Comparison of ENCODE assay signal across 9 cellular contexts in genomic region chr16:57544129-57544653, GRCh38. TPM values are rescaled to one million over a fixed set of nuclear protein-coding genes. Genes with fewer than 3 reads are reported as not detected.
DNase-seq lines count a peak whose midpoint lies in the region; ATAC-seq and TF ChIP-seq lines count a peak whose summit lies in the region.
"Had no signal": no experiment of that assay in that cellular context is flagged by ENCODE, and none has a peak within 500 bp of the region (broad histone marks: within the 10 kb centered on the region; RNA-seq: fewer than 3 reads in every experiment).

No MANE protein-coding gene starts in this region.

- intact Hi-C loops in posterior vena cava (cut with DNase I), result no loop called here

- peak overlapping the region; percentile 84 for H3K27ac Mint-ChIP-seq in activated CD8-positive, alpha-beta T cell treated with anti-CD3 and anti-CD28 coated beads, Interleukin-2, amount 10 ng/mL, durations not matched to agents 7 days and 5 days
- H3K27ac Mint-ChIP-seq in osteocyte (ENCODE audit: unreplicated experiment), result no peak overlapping the region

- peak; percentile 82 for ATAC-seq in GM19452 (IDR thresholded peaks at IDR 0.05; ENCODE audit: unreplicated experiment)
- peak; percentile 84 for ATAC-seq in HG03354 (IDR thresholded peaks at IDR 0.05; ENCODE audit: poor library complexity, severe bottlenecking, unreplicated experiment)
- no peak for ATAC-seq in activated CD8-positive, alpha-beta T cell treated with anti-CD3 and anti-CD28 coated beads, Interleukin-2, amount 10 ng/mL, durations not matched to agents 7 days and 5 days

- H3K9me3 Mint-ChIP-seq in activated CD8-positive, alpha-beta T cell treated with anti-CD3 and anti-CD28 coated beads, Interleukin-2, amount 10 ng/mL, durations not matched to agents 7 days and 5 days (ENCODE audit: insufficient read depth), result no peaks in the 10 kb centered on the region
- H3K9me3 Mint-ChIP-seq in osteocyte (ENCODE audit: unreplicated experiment), result no peaks in the 10 kb centered on the region

- H3K4me1 Mint-ChIP-seq in activated CD8-positive, alpha-beta T cell treated with anti-CD3 and anti-CD28 coated beads, Interleukin-2, amount 10 ng/mL, durations not matched to agents 7 days and 5 days (ENCODE audit: low read depth), result peaks cover 68% of the 10 kb centered on the region
- peaks cover 5% of the 10 kb centered on the region for H3K4me1 Mint-ChIP-seq in osteocyte (ENCODE audit: unreplicated experiment)

- H3K36me3 Mint-ChIP-seq in activated CD8-positive, alpha-beta T cell treated with anti-CD3 and anti-CD28 coated beads, Interleukin-2, amount 10 ng/mL, durations not matched to agents 7 days and 5 days (ENCODE audit: low read depth), result peaks cover 19% of the 10 kb centered on the region
- no peaks in the 10 kb centered on the region for H3K36me3 Mint-ChIP-seq in osteocyte (ENCODE audit: unreplicated experiment)

- CTCF ChIA-PET in activated CD8-positive, alpha-beta T cell treated with anti-CD3 and anti-CD28 coated beads, Interleukin-2, amount 10 ng/mL, durations not matched to agents 7 days and 5 days (lab: Charles Lee), result interaction anchor here (0.9 to 3.4 kb wide), 5 partner anchors 32 to 104 kb away, joined by 3 to 12 read pairs (median 4); no protein-coding TSS in a partner anchor

- TF ChIP-seq CTCF in osteocyte (IDR thresholded peaks at IDR 0.05), result no peak

- DNase-seq in activated CD8-positive, alpha-beta T cell treated with anti-CD3 and anti-CD28 coated beads, Interleukin-2, amount 10 ng/mL, durations not matched to agents 7 days and 5 days, result peak; percentile 24
- DNase-seq in posterior vena cava (ENCODE audit: low spot score) (peak; percentile 58), dedifferentiated amniotic fluid mesenchymal stem cell (ENCODE audit: extremely low spot score) (no peak), osteocyte (ENCODE audit: extremely low spot score, unreplicated experiment) (no peak)
- no peak for DNase-seq in stimulated activated CD4-positive, alpha-beta T cell treated with anti-CD3 and anti-CD28 coated beads, Interleukin-12 subunit alpha, Interleukin-12 subunit beta, amount 100 ng/mL, for 4 hours

- H3K4me3 ChIP-seq in GM08714 (ENCODE audit: low read length), result peak overlapping the region; percentile 67

- H3K4me3 Mint-ChIP-seq in activated CD8-positive, alpha-beta T cell treated with anti-CD3 and anti-CD28 coated beads, Interleukin-2, amount 10 ng/mL, durations not matched to agents 7 days and 5 days, result peak overlapping the region; percentile 85
- H3K4me3 Mint-ChIP-seq in osteocyte (ENCODE audit: unreplicated experiment), result no peak overlapping the region

- H3K27me3 Mint-ChIP-seq in activated CD8-positive, alpha-beta T cell treated with anti-CD3 and anti-CD28 coated beads, Interleukin-2, amount 10 ng/mL, durations not matched to agents 7 days and 5 days (ENCODE audit: low read depth), result no peaks in the 10 kb centered on the region
- H3K27me3 Mint-ChIP-seq in osteocyte (ENCODE audit: unreplicated experiment), result peaks cover 26% of the 10 kb centered on the region

- POLR2A ChIA-PET in activated CD8-positive, alpha-beta T cell treated with anti-CD3 and anti-CD28 coated beads, Interleukin-2, amount 10 ng/mL, durations not matched to agents 7 days and 5 days (lab: Charles Lee), result interaction anchor here (0.6 kb wide), 1 partner anchor 103 kb away, joined by 3 read pairs; no protein-coding TSS in a partner anchor

RNA-seq across cellular contexts. Expression of gene ADGRG5, which starts 1.7 kb away (rescaled TPM):
- 10 to 100 TPM; 16.0 to 18.1 TPM for total RNA-seq in activated CD8-positive, alpha-beta T cell treated with anti-CD3 and anti-CD28 coated beads, Interleukin-2, amount 10 ng/mL, durations not matched to agents 7 days and 5 days
- total RNA-seq in posterior vena cava, result under 1 TPM; 0.05 to 0.32 TPM
- total RNA-seq in osteocyte, result not detected in 2 replicates
- total RNA-seq: HT1080 had no signal

RNA-seq across cellular contexts. Expression of gene CCDC102A, which starts 7.8 kb away (rescaled TPM):
- total RNA-seq in activated CD8-positive, alpha-beta T cell treated with anti-CD3 and anti-CD28 coated beads, Interleukin-2, amount 10 ng/mL, durations not matched to agents 7 days and 5 days, result 10 to 100 TPM; 16.3 to 18.2 TPM
- 10 to 100 TPM; 16.9 to 18.3 TPM for total RNA-seq in posterior vena cava
- 17.2 and 18.8 TPM in 2 replicates for total RNA-seq in osteocyte

RNA-seq across cellular contexts. Expression of gene DOK4, which starts 57.9 kb away (rescaled TPM):
- total RNA-seq in activated CD8-positive, alpha-beta T cell treated with anti-CD3 and anti-CD28 coated beads, Interleukin-2, amount 10 ng/mL, durations not matched to agents 7 days and 5 days, result 1 to 10 TPM; 4.8 to 6.4 TPM
- total RNA-seq in posterior vena cava (10 to 100 TPM; 29.2 to 31.1 TPM), osteocyte (22.5 and 24.4 TPM in 2 replicates)

Comparison
In these comparisons a context has a peak if more than half of its experiments do, and no peak if none do; other contexts are left out.
1. DNase-seq: peak in activated CD8-positive, alpha-beta T cell treated with anti-CD3 and anti-CD28 coated beads, Interleukin-2, amount 10 ng/mL, durations not matched to agents 7 days and 5 days (single experiment) and posterior vena cava (single experiment); none in dedifferentiated amniotic fluid mesenchymal stem cell (single experiment), stimulated activated CD4-positive, alpha-beta T cell treated with anti-CD3 and anti-CD28 coated beads, Interleukin-12 subunit alpha, Interleukin-12 subunit beta, amount 100 ng/mL, for 4 hours (single experiment) and osteocyte (single experiment).
2. RNA of gene ADGRG5, which starts 1.7 kb away (total RNA-seq): 16.0 to 18.1 TPM in activated CD8-positive, alpha-beta T cell treated with anti-CD3 and anti-CD28 coated beads, Interleukin-2, amount 10 ng/mL, durations not matched to agents 7 days and 5 days; 0.05 to 0.32 TPM in posterior vena cava and not detected in osteocyte; every median in the first group is over 10 times any median in the second.